1 cellular context compared by ENCODE assay signal in the genomic region with DNA sequence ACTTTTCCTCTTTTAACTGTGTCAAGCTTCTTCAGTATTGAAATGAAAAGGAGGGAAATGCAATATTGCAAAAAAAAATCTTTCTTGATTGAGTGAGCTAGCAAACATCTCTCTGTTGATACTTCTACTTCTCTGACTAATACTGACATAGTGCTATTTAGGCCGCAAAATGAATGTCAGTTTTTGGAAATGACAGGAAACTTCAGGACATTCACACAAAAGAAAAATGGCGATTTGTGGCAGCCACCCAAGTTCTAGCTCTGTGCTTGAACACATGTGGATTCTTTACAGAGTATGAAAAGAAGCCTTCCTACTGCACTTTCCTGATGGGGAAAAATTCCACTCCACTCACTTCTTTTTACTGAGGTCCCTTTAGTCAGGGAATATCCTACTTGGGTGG.
TF ChIP-seq lines count a peak whose summit lies in the region.

No MANE protein-coding gene starts in this region.

TF ChIP-seq in IMR-90, 13 proteins besides CTCF, POLR2A, EP300 and RAD21 (continued from another document):
- TF ChIP-seq MAFK (IDR thresholded peaks at IDR 0.05; ENCODE audit: low read depth, low read length) (no peak), BHLHE40 (IDR thresholded peaks at IDR 0.05; ENCODE audit: low read depth, low read length) (no peak), RFX5 (IDR thresholded peaks at IDR 0.05; ENCODE audit: low read depth, low read length) (no peak), NFE2L2 (IDR thresholded peaks at IDR 0.05; ENCODE audit: low read depth, low read length) (no peak), MXI1 (IDR thresholded peaks at IDR 0.05; ENCODE audit: borderline replicate concordance, low read depth, low read length) (no peak), MAZ (IDR thresholded peaks at IDR 0.05; ENCODE audit: borderline replicate concordance, low read depth, low read length) (no peak), RCOR1 (IDR thresholded peaks at IDR 0.05; ENCODE audit: insufficient replicate concordance, low read length) (no peak)
- TF ChIP-seq, protein P1, sequence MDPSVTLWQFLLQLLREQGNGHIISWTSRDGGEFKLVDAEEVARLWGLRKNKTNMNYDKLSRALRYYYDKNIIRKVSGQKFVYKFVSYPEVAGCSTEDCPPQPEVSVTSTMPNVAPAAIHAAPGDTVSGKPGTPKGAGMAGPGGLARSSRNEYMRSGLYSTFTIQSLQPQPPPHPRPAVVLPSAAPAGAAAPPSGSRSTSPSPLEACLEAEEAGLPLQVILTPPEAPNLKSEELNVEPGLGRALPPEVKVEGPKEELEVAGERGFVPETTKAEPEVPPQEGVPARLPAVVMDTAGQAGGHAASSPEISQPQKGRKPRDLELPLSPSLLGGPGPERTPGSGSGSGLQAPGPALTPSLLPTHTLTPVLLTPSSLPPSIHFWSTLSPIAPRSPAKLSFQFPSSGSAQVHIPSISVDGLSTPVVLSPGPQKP (IDR thresholded peaks at IDR 0.05; ENCODE audit: borderline replicate concordance, low read depth, low read length) = no peak
